Comparison of ENCODE assay signal across 1 cellular context in genomic region chr7:33130184-33130583, GRCh38.
TF ChIP-seq lines count a peak whose summit lies in the region.

No MANE protein-coding gene starts in this region.

TF ChIP-seq in H1, 55 proteins besides CTCF, POLR2A, EP300 and RAD21 (continued from another document):
- no peak for TF ChIP-seq EZH2 (IDR thresholded peaks at IDR 0.05; ENCODE audit: low read depth, low read length, severe bottlenecking)
